In the genomic region with DNA sequence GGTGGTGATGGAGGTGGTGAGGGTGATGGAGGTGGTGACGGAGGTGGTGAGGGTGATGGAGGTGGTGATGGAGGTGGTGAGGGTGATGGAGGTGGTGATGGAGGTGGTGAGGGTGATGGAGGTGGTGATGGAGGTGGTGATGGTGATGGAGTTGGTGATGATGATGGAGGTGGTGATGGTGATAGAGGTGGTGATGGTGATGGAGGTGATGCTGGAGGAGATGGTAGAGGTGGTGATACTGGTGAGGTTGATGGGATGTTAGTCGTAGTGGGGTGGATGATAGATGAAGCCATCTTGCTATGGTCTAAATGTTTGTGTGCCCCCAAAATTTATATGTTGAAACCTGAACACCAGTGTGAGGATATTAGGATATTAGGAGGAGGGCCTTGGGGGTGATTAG, we compare ENCODE assay signal across 3 cellular contexts.
TF ChIP-seq lines count a peak whose summit lies in the region.

No MANE protein-coding gene starts in this region.

TF ChIP-seq in GM12891, 5 proteins besides CTCF, POLR2A, EP300 and RAD21:
- no peak for TF ChIP-seq POLR2AphosphoS5 (IDR thresholded peaks at IDR 0.05; ENCODE audit: low read depth, low read length)

TF ChIP-seq in HEK293, 187 proteins besides CTCF, POLR2A, EP300 and RAD21:
- TF ChIP-seq, protein P1, sequence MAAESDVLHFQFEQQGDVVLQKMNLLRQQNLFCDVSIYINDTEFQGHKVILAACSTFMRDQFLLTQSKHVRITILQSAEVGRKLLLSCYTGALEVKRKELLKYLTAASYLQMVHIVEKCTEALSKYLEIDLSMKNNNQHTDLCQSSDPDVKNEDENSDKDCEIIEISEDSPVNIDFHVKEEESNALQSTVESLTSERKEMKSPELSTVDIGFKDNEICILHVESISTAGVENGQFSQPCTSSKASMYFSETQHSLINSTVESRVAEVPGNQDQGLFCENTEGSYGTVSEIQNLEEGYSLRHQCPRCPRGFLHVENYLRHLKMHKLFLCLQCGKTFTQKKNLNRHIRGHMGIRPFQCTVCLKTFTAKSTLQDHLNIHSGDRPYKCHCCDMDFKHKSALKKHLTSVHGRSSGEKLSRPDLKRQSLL (tag by site-specific recombination; IDR thresholded peaks at IDR 0.05) = peak; percentile 99
- no peak for TF ChIP-seq ZSCAN30 (tag by site-specific recombination; IDR thresholded peaks at IDR 0.05)
TF ChIP-seq in HEK293: peak in this region for 1.

TF ChIP-seq in H1, 55 proteins besides CTCF, POLR2A, EP300 and RAD21:
- TF ChIP-seq, protein P2, sequence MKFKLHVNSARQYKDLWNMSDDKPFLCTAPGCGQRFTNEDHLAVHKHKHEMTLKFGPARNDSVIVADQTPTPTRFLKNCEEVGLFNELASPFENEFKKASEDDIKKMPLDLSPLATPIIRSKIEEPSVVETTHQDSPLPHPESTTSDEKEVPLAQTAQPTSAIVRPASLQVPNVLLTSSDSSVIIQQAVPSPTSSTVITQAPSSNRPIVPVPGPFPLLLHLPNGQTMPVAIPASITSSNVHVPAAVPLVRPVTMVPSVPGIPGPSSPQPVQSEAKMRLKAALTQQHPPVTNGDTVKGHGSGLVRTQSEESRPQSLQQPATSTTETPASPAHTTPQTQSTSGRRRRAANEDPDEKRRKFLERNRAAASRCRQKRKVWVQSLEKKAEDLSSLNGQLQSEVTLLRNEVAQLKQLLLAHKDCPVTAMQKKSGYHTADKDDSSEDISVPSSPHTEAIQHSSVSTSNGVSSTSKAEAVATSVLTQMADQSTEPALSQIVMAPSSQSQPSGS (IDR thresholded peaks at IDR 0.05; ENCODE audit: low read length) = no peak
- no peak for TF ChIP-seq CEBPB (IDR thresholded peaks at IDR 0.05; ENCODE audit: low read depth, low read length)
